Comparison of ENCODE assay signal across 9 cellular contexts in the genomic region with DNA sequence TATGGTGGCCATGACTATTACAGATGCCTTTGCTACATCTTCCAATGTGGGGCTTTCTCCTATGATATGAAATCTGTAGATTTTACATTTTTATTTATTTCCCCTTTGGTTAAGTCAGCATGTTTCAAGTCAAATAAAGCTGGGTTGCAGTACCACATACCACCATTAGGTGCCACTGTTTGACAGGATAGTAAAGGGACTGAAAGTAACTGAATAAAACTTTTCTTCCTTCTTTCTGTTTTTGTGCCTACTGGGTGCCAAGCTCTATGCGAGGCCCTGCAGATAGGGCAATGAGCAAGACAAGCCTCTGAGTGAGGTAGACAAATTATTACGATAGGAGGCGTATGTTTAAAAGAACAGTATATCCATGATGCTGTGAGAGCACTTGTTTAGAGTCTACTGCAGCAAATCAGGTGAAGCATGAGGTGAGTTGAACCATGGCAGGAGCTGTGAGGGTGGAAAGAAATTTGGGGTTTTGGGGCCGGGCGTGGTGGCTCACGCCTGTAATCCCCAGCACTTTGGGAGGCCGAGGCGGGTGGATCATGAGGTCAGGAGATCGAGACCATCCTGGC.
DNase-seq lines count a peak whose midpoint lies in the region; ATAC-seq and TF ChIP-seq lines count a peak whose summit lies in the region.
"Had no signal": no experiment of that assay in that cellular context is flagged by ENCODE, and none has a peak within 500 bp of the region (broad histone marks: within the 10 kb centered on the region; RNA-seq: fewer than 3 reads in every experiment).

No MANE protein-coding gene starts in this region.

- no peak overlapping the region for H3K23ac ChIP-seq in mesenchymal stem cell (ENCODE audit: low read length in 2 of 2)

- no peak overlapping the region for H3K27ac ChIP-seq in DND-41 (ENCODE audit: low read length)
- H3K27ac ChIP-seq in mesenchymal stem cell (ENCODE audit: low read length, poor library complexity, severe bottlenecking): no peak overlapping the region

- H3K4me3 Mint-ChIP-seq in activated naive CD4-positive, alpha-beta T cell treated with anti-CD3 and anti-CD28 coated beads, Interleukin-2, amount 10 ng/mL, durations not matched to agents 7 days and 5 days: no peak overlapping the region
- H3K4me3 Mint-ChIP-seq: brain had no signal

- H3K4me2 ChIP-seq in DND-41 (ENCODE audit: insufficient read depth, low read length) (no peak overlapping the region), mesenchymal stem cell (ENCODE audit: low read length, poor library complexity, severe bottlenecking) (no peak overlapping the region)

- H3K9ac ChIP-seq in DND-41 (ENCODE audit: low read depth, low read length) (no peak overlapping the region), mesenchymal stem cell (ENCODE audit: low read length) (no peak overlapping the region)

- H4K91ac ChIP-seq in mesenchymal stem cell (ENCODE audit: low read length): no peak overlapping the region

- H2BK12ac ChIP-seq in mesenchymal stem cell (ENCODE audit: low read length in 2 of 2): no peak overlapping the region

- peaks cover 4% of the 10 kb centered on the region for H3K36me3 Mint-ChIP-seq in activated naive CD4-positive, alpha-beta T cell treated with anti-CD3 and anti-CD28 coated beads, Interleukin-2, amount 10 ng/mL, durations not matched to agents 7 days and 5 days

- no peak overlapping the region for H3K4ac ChIP-seq in mesenchymal stem cell (ENCODE audit: low read depth in 1 of 2, low read length in 2 of 2)

- no peaks in the 10 kb centered on the region for H3K27me3 ChIP-seq in DND-41 (ENCODE audit: insufficient read depth, low read length, poor library complexity)
- no peaks in the 10 kb centered on the region for H3K27me3 ChIP-seq in mesenchymal stem cell (ENCODE audit: control insufficient read depth in 1 of 2, insufficient read depth in 1 of 2, low read length in 2 of 2)

- H3K18ac ChIP-seq in mesenchymal stem cell (ENCODE audit: low read depth in 1 of 2, low read length in 2 of 2): no peak overlapping the region

- no peak overlapping the region for H2BK15ac ChIP-seq in mesenchymal stem cell (ENCODE audit: low read depth, poor library complexity, severe bottlenecking)

- no peak overlapping the region for H2AK5ac ChIP-seq in mesenchymal stem cell (ENCODE audit: low read length, severe bottlenecking)

- no peak overlapping the region for H2BK120ac ChIP-seq in mesenchymal stem cell (ENCODE audit: low read depth, low read length)

- H4K20me1 ChIP-seq in DND-41 (ENCODE audit: insufficient read depth, low read length): no peaks in the 10 kb centered on the region

- no peaks in the 10 kb centered on the region for H3K79me1 ChIP-seq in mesenchymal stem cell (replicated peaks; ENCODE audit: low read length, poor library complexity, severe bottlenecking)

- no peak overlapping the region for H2AFZ ChIP-seq in DND-41 (ENCODE audit: low read depth, low read length)
- H2AFZ ChIP-seq in mesenchymal stem cell (ENCODE audit: low read depth, low read length): no peak overlapping the region

- WGBS in mesenchymal stem cell: 98% methylated on average over 9 of the region's 9 CpGs

- H3K4me1 Mint-ChIP-seq in activated naive CD4-positive, alpha-beta T cell treated with anti-CD3 and anti-CD28 coated beads, Interleukin-2, amount 10 ng/mL, durations not matched to agents 7 days and 5 days: no peaks in the 10 kb centered on the region
- H3K4me1 Mint-ChIP-seq: brain had no signal

- no peaks in the 10 kb centered on the region for H3K36me3 ChIP-seq in DND-41 (ENCODE audit: insufficient read depth, low read length)
- no peaks in the 10 kb centered on the region for H3K36me3 ChIP-seq in mesenchymal stem cell (ENCODE audit: control insufficient read depth in 1 of 2, insufficient read depth in 2 of 2, low read depth in 1 of 2, low read length in 2 of 2)

- H3K9me3 ChIP-seq in DND-41 (ENCODE audit: insufficient read depth, low read length, severe bottlenecking): no peaks in the 10 kb centered on the region
- peaks cover 7% of the 10 kb centered on the region for H3K9me3 ChIP-seq in mesenchymal stem cell (ENCODE audit: control insufficient read depth, low read length)

- H3K4me1 ChIP-seq in DND-41 (ENCODE audit: insufficient read depth, low read length) (no peaks in the 10 kb centered on the region), mesenchymal stem cell (ENCODE audit: control insufficient read depth, insufficient read depth, low read depth, low read length) (peaks cover 12% of the 10 kb centered on the region)

- no peak overlapping the region for H3K4me3 ChIP-seq in DND-41 (ENCODE audit: low read depth in 1 of 2, low read length in 2 of 2)
- H3K4me3 ChIP-seq in mesenchymal stem cell (ENCODE audit: insufficient read depth in 1 of 2, low read depth in 1 of 2, low read length in 2 of 2): no peak overlapping the region

- DNase-seq in DND-41 (peak; percentile 65), HK-2 (ENCODE audit: unreplicated experiment) (peak; percentile 54), mesenchymal stem cell (peak; percentile 33)
- peak; percentile 47 for DNase-seq in activated naive CD4-positive, alpha-beta T cell treated with anti-CD3 and anti-CD28 coated beads, Interleukin-2, amount 10 ng/mL, durations not matched to agents 7 days and 5 days
- no peak for DNase-seq in stimulated activated naive CD4-positive, alpha-beta T cell treated with Interleukin-2 at 50 U/mL for 16 hours (lab: John Stamatoyannopoulos, UW)

- ATAC-seq in DND-41 (ENCODE audit: insufficient read depth, low read depth) (no peak; the same call in 2 of the 3 replicates), GM18502 (IDR thresholded peaks at IDR 0.05; ENCODE audit: poor library complexity, unreplicated experiment) (no peak), HG03457 (IDR thresholded peaks at IDR 0.05; ENCODE audit: unreplicated experiment) (no peak), GM19395 (IDR thresholded peaks at IDR 0.05; ENCODE audit: unreplicated experiment) (no peak)

- CTCF ChIA-PET in activated naive CD4-positive, alpha-beta T cell treated with anti-CD3 and anti-CD28 coated beads, Interleukin-2, amount 10 ng/mL, durations not matched to agents 7 days and 5 days (lab: Charles Lee): interaction anchor here (0.6 to 1.5 kb wide), 7 partner anchors 18 to 202 kb away, joined by 3 to 7 read pairs (median 3); no protein-coding TSS in a partner anchor

- TF ChIP-seq CTCF in DND-41 (IDR thresholded peaks at IDR 0.05; ENCODE audit: borderline replicate concordance, extremely low read depth, low read length, poor library complexity, severe bottlenecking): peak; percentile 98

- no peak overlapping the region for H2BK5ac ChIP-seq in mesenchymal stem cell (ENCODE audit: low read depth, low read length, poor library complexity, severe bottlenecking)

- no peak overlapping the region for H4K8ac ChIP-seq in mesenchymal stem cell (ENCODE audit: low read length)

- no peak overlapping the region for H3K27ac Mint-ChIP-seq in activated naive CD4-positive, alpha-beta T cell treated with anti-CD3 and anti-CD28 coated beads, Interleukin-2, amount 10 ng/mL, durations not matched to agents 7 days and 5 days
- H3K27ac Mint-ChIP-seq: brain had no signal

- H3K79me2 ChIP-seq in DND-41 (ENCODE audit: insufficient read depth, low read length): no peaks in the 10 kb centered on the region

- H3K14ac ChIP-seq in mesenchymal stem cell (ENCODE audit: low read length in 2 of 2): no peak overlapping the region

- peaks cover 16% of the 10 kb centered on the region for H3K9me3 Mint-ChIP-seq in activated naive CD4-positive, alpha-beta T cell treated with anti-CD3 and anti-CD28 coated beads, Interleukin-2, amount 10 ng/mL, durations not matched to agents 7 days and 5 days

- no peaks in the 10 kb centered on the region for H3K27me3 Mint-ChIP-seq in activated naive CD4-positive, alpha-beta T cell treated with anti-CD3 and anti-CD28 coated beads, Interleukin-2, amount 10 ng/mL, durations not matched to agents 7 days and 5 days
